Comparison of ENCODE assay signal across 8 cellular contexts in the genomic region with DNA sequence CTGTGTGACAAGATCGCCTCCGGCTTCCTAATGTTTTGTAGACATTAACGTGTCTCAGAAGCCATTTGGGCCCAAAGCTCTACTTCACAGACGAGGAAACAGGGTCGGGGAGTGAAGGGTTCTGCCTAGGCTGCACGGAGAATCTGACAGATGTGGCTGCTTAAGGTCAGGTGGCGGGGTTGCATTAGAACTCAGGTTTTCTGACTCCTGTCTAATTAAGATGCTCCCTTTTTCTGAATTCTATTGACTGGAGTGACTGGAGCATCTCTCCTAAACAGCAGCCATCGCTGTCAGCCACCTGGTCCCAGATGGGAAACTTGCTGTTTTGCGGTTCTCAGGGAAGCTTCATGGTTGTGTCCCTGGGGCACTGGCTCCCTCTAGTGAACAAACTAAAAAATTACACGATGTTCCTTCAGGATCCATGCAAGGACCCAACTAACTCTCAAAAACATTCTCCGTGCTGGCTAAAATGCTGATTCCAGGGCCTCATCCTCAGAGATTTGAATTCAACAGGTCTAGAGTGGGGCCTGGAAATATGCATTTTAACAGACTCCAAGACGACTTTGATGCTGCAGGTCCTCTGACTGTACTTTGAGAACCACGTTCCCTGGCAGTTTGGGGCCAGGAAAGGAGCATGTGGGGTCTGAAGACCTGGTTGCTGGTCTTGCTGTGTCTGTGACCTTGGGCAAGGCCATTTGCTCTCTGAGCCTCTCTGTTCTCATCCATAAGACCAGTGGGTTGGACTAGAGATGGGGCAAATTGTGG.
DNase-seq lines count a peak whose midpoint lies in the region; ATAC-seq and TF ChIP-seq lines count a peak whose summit lies in the region.

No MANE protein-coding gene starts in this region.

- TF ChIP-seq CTCF in RWPE1 (conservative IDR thresholded peaks at IDR 0.05; ENCODE audit: low read depth) (peak; percentile 81), ascending aorta (IDR thresholded peaks at IDR 0.05) (peak; percentile 47 to 72 (median 56)), left ventricle myocardium inferior (IDR thresholded peaks at IDR 0.05; ENCODE audit: borderline replicate concordance) (peak; percentile 84)

- POLR2A ChIA-PET in RWPE1 (lab: Yijun Ruan, JAX; ENCODE audit: low non-redundant PET): no interaction called here

- H3K4me1 ChIP-seq in ascending aorta (no peaks in the 10 kb centered on the region), left ventricle myocardium inferior (peaks cover 7% of the 10 kb centered on the region)

- no peak overlapping the region for H3K27ac ChIP-seq in RWPE1
- H3K27ac ChIP-seq in ascending aorta: no peak overlapping the region
- H3K27ac ChIP-seq in left ventricle myocardium inferior (replicated peaks): no peak overlapping the region

- H3K36me3 ChIP-seq in ascending aorta (no peaks in the 10 kb centered on the region), left ventricle myocardium inferior (no peaks in the 10 kb centered on the region)

- no peak for ATAC-seq in GM19397 (IDR thresholded peaks at IDR 0.05; ENCODE audit: unreplicated experiment)
- ATAC-seq in HG02973 (IDR thresholded peaks at IDR 0.05; ENCODE audit: unreplicated experiment): no peak

- H3K27me3 ChIP-seq in ascending aorta: no peaks in the 10 kb centered on the region
- H3K27me3 ChIP-seq in left ventricle myocardium inferior (ENCODE audit: low read depth): peaks cover 89% of the 10 kb centered on the region

- CTCF ChIA-PET in RWPE1 (lab: Yijun Ruan, JAX): interaction anchor here (0.6 to 2.6 kb wide), 15 partner anchors 9 to 721 kb away, joined by 3 to 56 read pairs (median 3); no protein-coding TSS in a partner anchor

- H3K4me3 ChIP-seq in ascending aorta: no peak overlapping the region
- no peak overlapping the region for H3K4me3 ChIP-seq in left ventricle myocardium inferior

- no peaks in the 10 kb centered on the region for H3K9me3 ChIP-seq in ascending aorta
- H3K9me3 ChIP-seq in left ventricle myocardium inferior (replicated peaks): peaks cover 10% of the 10 kb centered on the region

- intact Hi-C loops in ascending aorta (cut with DNase I): loop anchor here (2.0 kb wide), 1 partner anchor 196 kb away; no protein-coding TSS in a partner anchor
- intact Hi-C loops in left ventricle myocardium inferior (cut with micrococcal nuclease): loop anchor here (2.0 kb wide), 1 partner anchor 194 kb away; no protein-coding TSS in a partner anchor

- DNase-seq in D341Med (ENCODE audit: low spot score) (peak; percentile 75), HT-29 (ENCODE audit: low spot score) (peak; percentile 54), RWPE1 (ENCODE audit: low spot score) (peak; percentile 76), ascending aorta (ENCODE audit: low spot score in 2 of 2) (no peak), left ventricle myocardium inferior (no peak), renal cortical epithelial cell (ENCODE audit: low read depth) (peak; percentile 53)

Comparison
In these comparisons a context has a peak if more than half of its experiments do, and no peak if none do; other contexts are left out.
1. DNase-seq: peak in D341Med (single experiment), HT-29 (single experiment), RWPE1 (single experiment) and renal cortical epithelial cell (single experiment); none in ascending aorta (0 of 2) and left ventricle myocardium inferior (single experiment).
2. Peak in every context shown above with its lines, with median percentiles within 50 percentile points of each other: CTCF ChIP-seq.